ENCODE assay signal across 1 cellular context in genomic region chr11:131423715-131424114, GRCh38.
TF ChIP-seq lines count a peak whose summit lies in the region.

No MANE protein-coding gene starts in this region.

TF ChIP-seq in GM23338, 12 proteins besides CTCF, POLR2A, EP300 and RAD21 (continued from another document):
- TF ChIP-seq ETS1 (IDR thresholded peaks at IDR 0.05) (no peak), ZNF331 (CRISPR knock-in tag; IDR thresholded peaks at IDR 0.05; ENCODE audit: low read depth) (no peak), EZH2 (IDR thresholded peaks at IDR 0.05; ENCODE audit: low read depth, unreplicated experiment) (no peak), REST (IDR thresholded peaks at IDR 0.05; ENCODE audit: unreplicated experiment) (no peak), STAT1 (IDR thresholded peaks at IDR 0.05; ENCODE audit: unreplicated experiment) (no peak), JUNB (IDR thresholded peaks at IDR 0.05; ENCODE audit: unreplicated experiment) (no peak), POLR2AphosphoS5 (IDR thresholded peaks at IDR 0.05; ENCODE audit: low read depth) (no peak), CREB1 (CRISPR knock-in tag; IDR thresholded peaks at IDR 0.05; ENCODE audit: low read depth) (no peak), EZH2phosphoT487 (IDR thresholded peaks at IDR 0.05; ENCODE audit: unreplicated experiment) (no peak), NANOG (IDR thresholded peaks at IDR 0.05; ENCODE audit: borderline replicate concordance) (no peak), ZNF114 (CRISPR knock-in tag; IDR thresholded peaks at IDR 0.05) (no peak)
